Comparison of ENCODE assay signal across 1 cellular context in the genomic region with DNA sequence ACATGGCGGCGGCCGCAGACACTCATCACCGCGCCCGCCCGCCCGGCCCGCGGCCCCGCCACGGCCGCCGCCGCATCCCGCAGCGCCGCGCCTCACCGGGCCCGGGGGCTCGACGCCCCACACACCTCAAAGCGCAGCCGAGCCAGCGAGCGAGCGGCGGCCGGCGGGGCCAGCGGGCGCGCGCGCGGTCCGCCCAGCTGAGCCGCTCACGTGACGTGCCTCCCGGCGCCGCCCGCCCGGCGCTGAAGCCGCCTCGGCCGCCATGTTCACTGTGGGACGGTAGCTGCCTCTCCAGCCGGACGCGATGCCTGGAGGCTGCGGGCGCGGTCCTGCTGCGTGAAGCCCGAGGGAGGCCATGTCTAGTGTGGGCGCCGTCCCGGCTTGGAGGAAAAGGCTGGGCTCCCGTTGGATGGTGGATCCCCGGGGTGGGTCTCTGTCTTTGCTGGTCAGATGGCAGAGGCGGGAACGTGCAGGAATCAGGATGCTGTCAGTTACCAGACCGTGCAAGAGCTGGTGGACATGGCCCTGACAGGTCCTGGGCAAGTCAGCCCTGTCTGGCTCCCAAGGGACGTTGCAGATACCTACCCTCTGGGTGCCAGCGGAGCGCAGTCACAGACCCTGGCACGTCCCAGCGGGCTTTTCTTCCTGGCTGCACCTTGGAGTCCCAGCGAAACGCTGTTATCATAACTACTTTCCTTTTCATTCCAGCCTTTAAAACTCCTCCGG.
TF ChIP-seq lines count a peak whose summit lies in the region.

A gene with protein sequence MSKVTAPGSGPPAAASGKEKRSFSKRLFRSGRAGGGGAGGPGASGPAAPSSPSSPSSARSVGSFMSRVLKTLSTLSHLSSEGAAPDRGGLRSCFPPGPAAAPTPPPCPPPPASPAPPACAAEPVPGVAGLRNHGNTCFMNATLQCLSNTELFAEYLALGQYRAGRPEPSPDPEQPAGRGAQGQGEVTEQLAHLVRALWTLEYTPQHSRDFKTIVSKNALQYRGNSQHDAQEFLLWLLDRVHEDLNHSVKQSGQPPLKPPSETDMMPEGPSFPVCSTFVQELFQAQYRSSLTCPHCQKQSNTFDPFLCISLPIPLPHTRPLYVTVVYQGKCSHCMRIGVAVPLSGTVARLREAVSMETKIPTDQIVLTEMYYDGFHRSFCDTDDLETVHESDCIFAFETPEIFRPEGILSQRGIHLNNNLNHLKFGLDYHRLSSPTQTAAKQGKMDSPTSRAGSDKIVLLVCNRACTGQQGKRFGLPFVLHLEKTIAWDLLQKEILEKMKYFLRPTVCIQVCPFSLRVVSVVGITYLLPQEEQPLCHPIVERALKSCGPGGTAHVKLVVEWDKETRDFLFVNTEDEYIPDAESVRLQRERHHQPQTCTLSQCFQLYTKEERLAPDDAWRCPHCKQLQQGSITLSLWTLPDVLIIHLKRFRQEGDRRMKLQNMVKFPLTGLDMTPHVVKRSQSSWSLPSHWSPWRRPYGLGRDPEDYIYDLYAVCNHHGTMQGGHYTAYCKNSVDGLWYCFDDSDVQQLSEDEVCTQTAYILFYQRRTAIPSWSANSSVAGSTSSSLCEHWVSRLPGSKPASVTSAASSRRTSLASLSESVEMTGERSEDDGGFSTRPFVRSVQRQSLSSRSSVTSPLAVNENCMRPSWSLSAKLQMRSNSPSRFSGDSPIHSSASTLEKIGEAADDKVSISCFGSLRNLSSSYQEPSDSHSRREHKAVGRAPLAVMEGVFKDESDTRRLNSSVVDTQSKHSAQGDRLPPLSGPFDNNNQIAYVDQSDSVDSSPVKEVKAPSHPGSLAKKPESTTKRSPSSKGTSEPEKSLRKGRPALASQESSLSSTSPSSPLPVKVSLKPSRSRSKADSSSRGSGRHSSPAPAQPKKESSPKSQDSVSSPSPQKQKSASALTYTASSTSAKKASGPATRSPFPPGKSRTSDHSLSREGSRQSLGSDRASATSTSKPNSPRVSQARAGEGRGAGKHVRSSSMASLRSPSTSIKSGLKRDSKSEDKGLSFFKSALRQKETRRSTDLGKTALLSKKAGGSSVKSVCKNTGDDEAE (N-terminal part only) (minus strand): TSS at position 186 of the 726 bp plus-strand sequence. CDS start 182 bp downstream, at position 4.

TF ChIP-seq in HCT116, 20 proteins besides CTCF, POLR2A, EP300 and RAD21 (continued from another document):
- TF ChIP-seq REST (IDR thresholded peaks at IDR 0.05; ENCODE audit: low read depth): no peak
- TF ChIP-seq FOSL1 (IDR thresholded peaks at IDR 0.05; ENCODE audit: low read depth): no peak
- no peak for TF ChIP-seq ELF1 (IDR thresholded peaks at IDR 0.05; ENCODE audit: borderline replicate concordance, low read depth)
- peak; percentile 32; the same call in 1 of the 2 replicates for TF ChIP-seq SIN3A (IDR thresholded peaks at IDR 0.05; ENCODE audit: low read depth)
- TF ChIP-seq CBX3 (IDR thresholded peaks at IDR 0.05; ENCODE audit: low read depth): no peak
- TF ChIP-seq ZNF274 (IDR thresholded peaks at IDR 0.05; ENCODE audit: low read depth, low read length): no peak
